In the genomic region with DNA sequence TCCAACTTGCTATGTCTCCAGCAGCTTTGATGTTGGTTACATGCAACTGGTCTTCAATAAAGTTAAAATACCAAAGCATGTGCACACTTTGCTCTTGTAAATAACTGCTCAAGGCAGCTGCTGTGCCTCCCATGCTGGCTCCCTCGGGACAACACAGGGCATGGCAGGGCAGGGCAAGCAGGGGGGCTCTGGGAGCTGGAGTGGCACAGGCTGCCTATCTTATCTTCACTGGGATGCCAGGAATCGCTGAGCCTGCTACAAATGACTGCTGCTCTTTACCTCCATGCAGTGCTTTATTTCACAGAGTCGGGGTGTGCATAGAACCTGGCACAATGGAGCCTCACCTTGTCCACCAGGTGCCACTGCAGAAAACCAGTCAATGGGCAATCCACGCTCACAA, we compare ENCODE assay signal across 14 cellular contexts. TPM values are rescaled to one million over a fixed set of nuclear protein-coding genes. Genes with fewer than 3 reads are reported as not detected.
DNase-seq lines count a peak whose midpoint lies in the region; ATAC-seq, FAIRE-seq and TF ChIP-seq lines count a peak whose summit lies in the region.
"Had no signal": no experiment of that assay in that cellular context is flagged by ENCODE, and none has a peak within 500 bp of the region (broad histone marks: within the 10 kb centered on the region; RNA-seq: fewer than 3 reads in every experiment).

No MANE protein-coding gene starts in this region.

- peak; percentile 20 for DNase-seq in NCI-H1694 (lab: John Stamatoyannopoulos, UW)
- DNase-seq in adipocyte (ENCODE audit: low read depth): no peak
- no peak for DNase-seq in right atrium auricular region (ENCODE audit: low spot score)
- peak in 2 of 6 donors; percentile 79 to 85 for DNase-seq in pancreas
- DNase-seq in SHP77 (lab: John Stamatoyannopoulos, UW): no peak
- no peak for DNase-seq in erythroblast (lab: John Stamatoyannopoulos, UW)
- no peak for DNase-seq in breast epithelium (ENCODE audit: low spot score in 2 of 2)
- DNase-seq: CD4-positive, alpha-beta memory T cell; GF-D8; MM.1S; NCI-H446 had no signal

- H3K36me3 ChIP-seq in adipocyte (ENCODE audit: control insufficient read depth, insufficient read depth, low read length, severe bottlenecking) (peaks cover 7% of the 10 kb centered on the region), right atrium auricular region (no peaks in the 10 kb centered on the region), pancreas (no peaks in the 10 kb centered on the region), breast epithelium (no peaks in the 10 kb centered on the region)

- FAIRE-seq in pancreas (lab: Jason Lieb, UNC): no peak
- FAIRE-seq: D721Med had no signal

- intact Hi-C loops in pancreas (cut with DNase I): loop anchor here (1.0 to 10.0 kb wide), 4 partner anchors 72 to 215 kb away; partner anchors contain the start of gene RASD1 (in 1 of the 3)
- intact Hi-C loops in breast epithelium (cut with DNase I; ENCODE audit: low total_unique reads): no loop called here

- H3K9ac ChIP-seq in adipocyte (ENCODE audit: low read length): peak overlapping the region; percentile 56

- TF ChIP-seq POLR2A in erythroblast (IDR thresholded peaks at IDR 0.05; ENCODE audit: low read length) (no peak), breast epithelium (IDR thresholded peaks at IDR 0.05) (no peak)

- H3K4me1 ChIP-seq in adipocyte (ENCODE audit: control insufficient read depth, insufficient read depth, low read length) (peaks cover 76% of the 10 kb centered on the region), right atrium auricular region (peaks cover 0 to 68% of the 10 kb centered on the region in 2 donors), pancreas (peaks cover 30 to 42% (median 30%) of the 10 kb centered on the region in 3 donors), breast epithelium (peaks cover 5 to 11% of the 10 kb centered on the region in 2 donors)

- peak overlapping the region; percentile 88 to 97 for H3K27ac ChIP-seq in right atrium auricular region
- H3K27ac ChIP-seq in pancreas: peak overlapping the region in 2 of 4 donors; percentile 18 to 55
- H3K27ac ChIP-seq in breast epithelium: no peak overlapping the region
- H3K27ac ChIP-seq: PC-9 had no signal

- peak; percentile 34 to 70 (median 52) for ATAC-seq in pancreas
- ATAC-seq in activated CD4-positive, CD25-positive, alpha-beta regulatory T cell treated with anti-CD3 and anti-CD28 coated beads, Interleukin-2, amount 50 U/mL, for 24 hours: no peak

- H3K9me3 ChIP-seq in adipocyte (ENCODE audit: control insufficient read depth, low read length) (no peaks in the 10 kb centered on the region), right atrium auricular region (no peaks in the 10 kb centered on the region), pancreas (no peaks in the 10 kb centered on the region), breast epithelium (no peaks in the 10 kb centered on the region)

- TF ChIP-seq CTCF in right atrium auricular region (IDR thresholded peaks at IDR 0.05) (no peak), pancreas (IDR thresholded peaks at IDR 0.05) (no peak), breast epithelium (IDR thresholded peaks at IDR 0.05) (no peak)

- H3K27me3 ChIP-seq in adipocyte (replicated peaks; ENCODE audit: control insufficient read depth, insufficient read depth, low read length) (no peaks in the 10 kb centered on the region), right atrium auricular region (no peaks in the 10 kb centered on the region), pancreas (no peaks in the 10 kb centered on the region), breast epithelium (no peaks in the 10 kb centered on the region)

- H3K4me3 ChIP-seq in adipocyte (ENCODE audit: low read length) (no peak overlapping the region), right atrium auricular region (no peak overlapping the region), pancreas (no peak overlapping the region), breast epithelium (no peak overlapping the region)
- H3K4me3 ChIP-seq: PC-9 had no signal

- WGBS in pancreas, 2 donors: 30 to 31% methylated on average over 4 of the region's 4 CpGs

RNA-seq across cellular contexts. Expression of gene PEMT, which starts 21.8 kb away (rescaled TPM):
- total RNA-seq in right atrium auricular region: 10 to 100 TPM; 27.8 to 37.7 TPM
- 10 to 100 TPM; 14.8 to 26.8 (median 22.1) TPM for total RNA-seq in pancreas
- polyA plus RNA-seq in pancreas: 100 to 1,000 TPM in 1 of 2 donors, 10 to 100 TPM in 1; 26.4 to 109 TPM
- 100 to 1,000 TPM in 1 of 3 donors, 10 to 100 TPM in 2; 37.3 to 151 (median 52.4) TPM for total RNA-seq in breast epithelium

Comparison
In these comparisons a context has a peak if more than half of its experiments do, and no peak if none do; other contexts are left out.
1. H3K27ac ChIP-seq: peak in right atrium auricular region (2 of 2); none in breast epithelium (0 of 2).
2. ATAC-seq: peak in pancreas (4 of 4); none in activated CD4-positive, CD25-positive, alpha-beta regulatory T cell treated with anti-CD3 and anti-CD28 coated beads, Interleukin-2, amount 50 U/mL, for 24 hours (0 of 2).